Comparison of ENCODE assay signal across 10 cellular contexts in the genomic region with DNA sequence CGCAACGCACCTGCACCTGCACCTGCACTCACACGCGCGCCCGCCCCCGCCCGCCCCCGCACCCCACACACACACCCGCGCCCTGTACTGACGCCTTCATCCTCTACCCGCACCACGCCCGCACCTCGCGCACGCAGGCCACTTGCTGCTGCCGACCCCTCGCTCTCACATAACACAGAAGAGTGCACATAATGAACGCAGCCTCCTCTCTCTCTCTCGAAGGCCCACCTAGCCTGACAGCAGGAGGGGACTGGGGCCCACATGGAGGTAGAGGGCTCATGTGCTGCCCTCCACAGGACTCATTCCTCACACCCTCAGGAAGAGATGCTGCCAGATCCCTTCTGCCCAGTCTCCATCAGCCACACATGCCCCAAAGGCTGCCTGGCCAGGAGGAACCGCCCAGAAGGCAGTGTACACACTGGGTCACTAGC. TPM values are rescaled to one million over a fixed set of nuclear protein-coding genes. Genes with fewer than 3 reads are reported as not detected.
A peak's percentile ranks its signal among the peaks of the same experiment; 100 is the strongest.
DNase-seq lines count a peak whose midpoint lies in the region; ATAC-seq and TF ChIP-seq lines count a peak whose summit lies in the region.
"Had no signal": no experiment of that assay in that cellular context is flagged by ENCODE, and none has a peak within 500 bp of the region (broad histone marks: within the 10 kb centered on the region; RNA-seq: fewer than 3 reads in every experiment).

No MANE protein-coding gene starts in this region.

- peak overlapping the region; percentile 31 to 53 (median 51) for H3K4me3 ChIP-seq in gastrocnemius medialis
- peak overlapping the region in 1 of 2 donors; percentile 58 for H3K4me3 ChIP-seq in aorta (ENCODE audit: low read length in 2 of 2)
- H3K4me3 ChIP-seq in lower leg skin (ENCODE audit: low read depth, poor library complexity, severe bottlenecking): no peak overlapping the region

- intact Hi-C loops in gastrocnemius medialis (cut with DNase I; ENCODE audit: low total_unique reads) (loop anchor here (1.0 to 5.0 kb wide), 3 partner anchors 43 to 151 kb away; no protein-coding TSS in a partner anchor), aorta (cut with DNase I) (no loop called here), lower leg skin (cut with DNase I; ENCODE audit: low total_unique reads) (no loop called here)

- TF ChIP-seq CTCF in gastrocnemius medialis (IDR thresholded peaks at IDR 0.05 in 4 of 5, conservative IDR thresholded peaks at IDR 0.05 in 1 of 5) (peak in 2 of 5 experiments; percentile 31 to 41), lower leg skin (IDR thresholded peaks at IDR 0.05) (no peak)

- DNase-seq in NCI-H2227 (lab: John Stamatoyannopoulos, UW; ENCODE audit: unreplicated experiment) (peak; percentile 23), NCI-H2227 treated with DMSO at 0.1 percent for 48 hours (lab: John Stamatoyannopoulos, UW) (no peak), NCI-H69 (lab: John Stamatoyannopoulos, UW) (peak; percentile 84), gastrocnemius medialis (peak in 1 of 2 donors; percentile 61), aorta (no peak), lower leg skin (ENCODE audit: low spot score in 2 of 2) (no peak)
- DNase-seq in effector CD8-positive, alpha-beta T cell (lab: John Stamatoyannopoulos, UW): no peak

- in situ Hi-C loops in gastrocnemius medialis (cut with MboI; ENCODE audit: low sequenced_read_pairs in 4 of 4): no loop called here

- H3K4me1 ChIP-seq in gastrocnemius medialis (peaks cover 24 to 30% of the 10 kb centered on the region in 2 donors), aorta (ENCODE audit: control insufficient read depth in 1 of 2, insufficient read depth in 2 of 2, low read length in 2 of 2) (no peaks in the 10 kb centered on the region)

- H3K27me3 ChIP-seq in gastrocnemius medialis (no peaks in the 10 kb centered on the region), aorta (ENCODE audit: control insufficient read depth in 1 of 2, insufficient read depth in 2 of 2, low read length in 1 of 2) (no peaks in the 10 kb centered on the region)

- H3K27ac ChIP-seq in gastrocnemius medialis (peak overlapping the region; percentile 54 to 94 (median 64)), aorta (ENCODE audit: low read depth in 1 of 2, low read length in 2 of 2) (no peak overlapping the region)

- H3K9me3 ChIP-seq in gastrocnemius medialis (no peaks in the 10 kb centered on the region), aorta (ENCODE audit: control insufficient read depth, low read length) (no peaks in the 10 kb centered on the region)

- H3K36me3 ChIP-seq in gastrocnemius medialis: no peaks in the 10 kb centered on the region
- H3K36me3 ChIP-seq in aorta (ENCODE audit: control insufficient read depth in 1 of 2, insufficient read depth in 2 of 2, low read length in 1 of 2): no peaks in the 10 kb centered on the region

- ATAC-seq in esophagus mucosa: peak; percentile 18
- peak; percentile 16 to 27 for ATAC-seq in gastrocnemius medialis
- ATAC-seq in aorta (ENCODE audit: low FRiP score): no peak

- TF ChIP-seq POLR2A in gastrocnemius medialis (IDR thresholded peaks at IDR 0.05) (no peak), lower leg skin (IDR thresholded peaks at IDR 0.05) (no peak)

- 3 to 4% methylated on average over 18 to 23 of the region's 23 CpGs for WGBS in aorta, 2 donors
- 3 to 6% methylated on average over 13 to 14 of the region's 23 CpGs for WGBS in lower leg skin, 2 donors

RNA-seq across cellular contexts. Expression of a gene that starts 0.4 kb away (rescaled TPM):
- total RNA-seq in esophagus mucosa (1.1 TPM), gastrocnemius medialis (10 to 100 TPM; 35.3 to 64.8 (median 46.0) TPM), aorta (1 to 10 TPM; 2.4 to 4.4 TPM), lower leg skin (1 to 10 TPM in 2 of 4 donors, under 1 TPM in 2; 0.04 to 2.6 (median 1.1) TPM)
- polyA plus RNA-seq in aorta: 10 to 100 TPM in 1 of 2 donors, not detected in 1; 12.8 TPM
- total RNA-seq: T-helper 1 cell treated with Interleukin-12 subunit alpha and Interleukin-12 subunit beta and Interleukin-4 antibody, amounts not matched to agents 30 ng/mL and 1 ng/mL, for 36 hours had no signal
- polyA plus RNA-seq: AG04450 had no signal

Comparison
In these comparisons a context has a peak if more than half of its experiments do, and no peak if none do; other contexts are left out.
1. DNase-seq: peak in NCI-H2227 (single experiment) and NCI-H69 (single experiment); none in NCI-H2227 treated with DMSO at 0.1 percent for 48 hours (single experiment), aorta (0 of 2), effector CD8-positive, alpha-beta T cell (single experiment) and lower leg skin (0 of 2).
2. H3K27ac ChIP-seq: peak in gastrocnemius medialis (4 of 4); none in aorta (0 of 2).
3. RNA of a gene that starts 0.4 kb away (total RNA-seq): 35.3 to 64.8 TPM in gastrocnemius medialis; 2.4 to 4.4 TPM in aorta, 0.04 to 2.6 TPM in lower leg skin and 1.1 TPM in esophagus mucosa (single experiment); every median in the first group is over 4 times any median in the second.